8 cellular contexts compared by ENCODE assay signal in the genomic region with DNA sequence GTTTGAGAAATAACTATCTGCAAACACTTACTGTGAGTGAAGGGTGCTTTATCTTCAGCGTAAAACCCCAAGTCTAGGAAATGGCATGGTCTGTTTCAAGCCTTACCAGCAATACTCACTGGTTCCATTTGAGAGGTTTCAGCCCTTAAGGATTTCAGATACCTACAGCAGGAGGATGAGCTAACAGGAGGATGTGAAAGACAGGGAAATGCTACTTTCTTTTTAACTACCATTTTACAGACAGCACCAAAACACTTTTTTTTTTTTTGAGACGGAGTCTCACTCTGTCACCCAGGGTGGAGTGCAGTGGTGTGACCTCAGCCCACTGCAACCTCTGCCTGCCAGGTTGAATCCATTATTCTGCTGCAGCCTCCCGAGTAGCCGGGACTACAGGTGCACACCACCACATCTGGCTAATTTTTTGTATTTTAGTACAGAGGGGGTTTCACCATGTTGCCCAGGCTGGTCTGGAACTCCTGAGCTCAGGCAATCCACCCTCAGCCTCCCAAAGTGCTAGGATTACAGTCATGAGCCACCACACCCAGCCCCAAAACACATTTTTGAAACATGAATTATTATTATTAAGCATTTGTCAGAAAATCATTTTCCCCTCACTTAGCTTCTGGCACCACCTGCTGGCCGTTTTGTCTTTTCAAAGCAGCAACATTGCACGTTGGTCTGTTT. TPM values are rescaled to one million over a fixed set of nuclear protein-coding genes. Genes with fewer than 3 reads are reported as not detected.
A peak's percentile ranks its signal among the peaks of the same experiment; 100 is the strongest.
DNase-seq lines count a peak whose midpoint lies in the region; ATAC-seq and TF ChIP-seq lines count a peak whose summit lies in the region.

No MANE protein-coding gene starts in this region.

- H3K9me3 Mint-ChIP-seq in mesothelial cell of epicardium: no peaks in the 10 kb centered on the region

- peak; percentile 34 for DNase-seq in NK-92 treated with Interleukin-12 subunit alpha and Interleukin-12 subunit beta, amount 100 ng/mL, for 24 hours (lab: John Stamatoyannopoulos, UW)
- DNase-seq in NK-92 (lab: John Stamatoyannopoulos, UW; ENCODE audit: unreplicated experiment) (no peak), NCI-H2227 (lab: John Stamatoyannopoulos, UW; ENCODE audit: unreplicated experiment) (peak; percentile 67), mesothelial cell of epicardium (ENCODE audit: low spot score in 2 of 2, unreplicated experiment in 2 of 2) (peak; percentile 51 to 57)
- DNase-seq in activated CD4-positive, alpha-beta T cell treated with anti-CD3 and anti-CD28 coated beads, Interleukin-2, amount 50 U/mL, for 24 hours (ENCODE audit: low read depth in 1 of 2, low spot score in 1 of 2): peak; percentile 36 to 53
- peak; percentile 72 for DNase-seq in effector CD4-positive, alpha-beta T cell
- peak; percentile 36 to 64 for DNase-seq in stimulated activated CD8-positive, alpha-beta memory T cell treated with anti-CD3 and anti-CD28 coated beads, Interleukin-4, amount 100 ng/mL, for 4 hours (ENCODE audit: low read depth in 2 of 2, low spot score in 1 of 2)

- H3K36me3 Mint-ChIP-seq in mesothelial cell of epicardium: peaks cover 5% of the 10 kb centered on the region

- H3K4me3 Mint-ChIP-seq in mesothelial cell of epicardium: no peak overlapping the region

- H3K4me1 Mint-ChIP-seq in mesothelial cell of epicardium: peaks cover 21% of the 10 kb centered on the region

- H3K27me3 Mint-ChIP-seq in mesothelial cell of epicardium (ENCODE audit: low read depth): no peaks in the 10 kb centered on the region

- ATAC-seq in HG02623 (IDR thresholded peaks at IDR 0.05; ENCODE audit: unreplicated experiment): no peak

- H3K27ac Mint-ChIP-seq in mesothelial cell of epicardium: no peak overlapping the region

- TF ChIP-seq CTCF in mesothelial cell of epicardium (IDR thresholded peaks at IDR 0.05; ENCODE audit: unreplicated experiment): peak; percentile 61

RNA-seq across cellular contexts. Expression of gene MTRFR, which starts 4.6 kb away (rescaled TPM):
- total RNA-seq in mesothelial cell of epicardium: 15.3 to 16.6 TPM (median 15.7 TPM) in 3 replicates

RNA-seq across cellular contexts. Expression of gene MPHOSPH9, which starts 4.8 kb away (rescaled TPM):
- 35.7 to 40.9 TPM (median 36.5 TPM) in 3 replicates for total RNA-seq in mesothelial cell of epicardium

RNA-seq across cellular contexts. Expression of gene CDK2AP1, which starts 33.9 kb away (rescaled TPM):
- 108 to 117 TPM (median 113 TPM) in 3 replicates for total RNA-seq in mesothelial cell of epicardium
